In genomic region chr6:40383348-40384115, GRCh38 we compare ENCODE assay signal across 27 cellular contexts.
"Had no signal": no experiment of that assay in that cellular context is flagged by ENCODE, and none has a peak within 500 bp of the region (broad histone marks: within the 10 kb centered on the region; RNA-seq: fewer than 3 reads in every experiment).

No MANE protein-coding gene starts in this region.

- ATAC-seq: left lung, pancreas had no signal

- H3K9me3 ChIP-seq: adrenal gland, ascending aorta, left lung, neutrophil, pancreas, thoracic aorta, upper lobe of left lung had no signal

- H3K36me3 Mint-ChIP-seq: activated naive CD4-positive, alpha-beta T cell treated with anti-CD3 and anti-CD28 coated beads, Interleukin-2, amount 50 U/mL, for 24 hours; memory B cell had no signal

- H3K9me3 Mint-ChIP-seq: activated naive CD4-positive, alpha-beta T cell treated with anti-CD3 and anti-CD28 coated beads, Interleukin-2, amount 50 U/mL, for 24 hours; activated T-helper 1 cell treated with anti-CD3 and anti-CD28 coated beads, Interleukin-12 subunit alpha, Interleukin-12 subunit beta, Interleukin-2, Interleukin-4 antibody, amounts not matched to agents 30 ng/mL and 10 ng/mL and 1 ng/mL, durations not matched to agents 14 hours and 24 hours and 36 hours; central memory CD8-positive, alpha-beta T cell; endodermal cell; immature natural killer cell; memory B cell; nephron had no signal

- H3K27me3 Mint-ChIP-seq: activated naive CD4-positive, alpha-beta T cell treated with anti-CD3 and anti-CD28 coated beads, Interleukin-2, amount 50 U/mL, for 24 hours had no signal

- H3K4me3 Mint-ChIP-seq: activated CD4-positive, alpha-beta memory T cell treated with anti-CD3 and anti-CD28 coated beads, Interleukin-2, amount 10 ng/mL, durations not matched to agents 7 days and 5 days; activated naive CD4-positive, alpha-beta T cell treated with anti-CD3 and anti-CD28 coated beads, Interleukin-2, amount 50 U/mL, for 24 hours; activated T-helper 1 cell treated with anti-CD3 and anti-CD28 coated beads, Interleukin-12 subunit alpha, Interleukin-12 subunit beta, Interleukin-2, Interleukin-4 antibody, amounts not matched to agents 30 ng/mL and 10 ng/mL and 1 ng/mL, durations not matched to agents 14 hours and 24 hours and 36 hours; central memory CD8-positive, alpha-beta T cell; endodermal cell; immature natural killer cell; memory B cell; nephron; T-helper 1 cell treated with Interleukin-12 subunit alpha and Interleukin-12 subunit beta and Interleukin-4 antibody, amounts not matched to agents 30 μg/mL and 1 μg/mL, for 36 hours had no signal

- H3K27ac Mint-ChIP-seq: activated CD4-positive, alpha-beta memory T cell treated with anti-CD3 and anti-CD28 coated beads, Interleukin-2, amount 10 ng/mL, durations not matched to agents 7 days and 5 days; activated naive CD4-positive, alpha-beta T cell treated with anti-CD3 and anti-CD28 coated beads, Interleukin-2, amount 50 U/mL, for 24 hours; activated T-helper 1 cell treated with anti-CD3 and anti-CD28 coated beads, Interleukin-12 subunit alpha, Interleukin-12 subunit beta, Interleukin-2, Interleukin-4 antibody, amounts not matched to agents 30 ng/mL and 10 ng/mL and 1 ng/mL, durations not matched to agents 14 hours and 24 hours and 36 hours; endodermal cell; memory B cell; nephron; T-helper 1 cell treated with Interleukin-12 subunit alpha and Interleukin-12 subunit beta and Interleukin-4 antibody, amounts not matched to agents 30 μg/mL and 1 μg/mL, for 36 hours had no signal

- H3K4me1 ChIP-seq: adrenal gland, ascending aorta, left lung, upper lobe of left lung had no signal

- H3K36me3 ChIP-seq: adrenal gland, ascending aorta, brain microvascular endothelial cell, left lung, neutrophil, pancreas, thoracic aorta, upper lobe of left lung had no signal

- H3K27me3 ChIP-seq: adrenal gland, ascending aorta, brain microvascular endothelial cell, left lung, pancreas, upper lobe of left lung had no signal

- H3K4me3 ChIP-seq: adrenal gland, ascending aorta, left lung, pancreas, thoracic aorta, upper lobe of left lung had no signal

- H3K4me1 Mint-ChIP-seq: memory B cell, nephron had no signal

- DNase-seq: activated CD4-positive, alpha-beta memory T cell treated with anti-CD3 and anti-CD28 coated beads, Interleukin-2, amount 10 ng/mL, durations not matched to agents 7 days and 5 days; activated CD4-positive, alpha-beta T cell treated with anti-CD3 and anti-CD28 coated beads for 4 hours; activated CD4-positive, CD25-positive, alpha-beta regulatory T cell; activated gamma-delta T cell treated with Interleukin-2 at 50 U/mL for 16 hours; adrenal gland; brain microvascular endothelial cell; cortex of kidney; endodermal cell; foreskin melanocyte; immature natural killer cell; kidney glomerular epithelial cell; left lung; pancreas; right cardiac atrium; stimulated activated CD4-positive, alpha-beta T cell treated with anti-CD3 and anti-CD28 coated beads, Interleukin-4, amount 100 ng/mL, for 24 hours; stimulated activated naive CD4-positive, alpha-beta T cell treated with Interleukin-2 at 50 U/mL for 16 hours; T1000; upper lobe of left lung had no signal

- H3K27ac ChIP-seq: adrenal gland, ascending aorta, brain microvascular endothelial cell, left lung, neutrophil, pancreas, thoracic aorta, upper lobe of left lung had no signal
